Comparison of ENCODE assay signal across 8 cellular contexts in the genomic region with DNA sequence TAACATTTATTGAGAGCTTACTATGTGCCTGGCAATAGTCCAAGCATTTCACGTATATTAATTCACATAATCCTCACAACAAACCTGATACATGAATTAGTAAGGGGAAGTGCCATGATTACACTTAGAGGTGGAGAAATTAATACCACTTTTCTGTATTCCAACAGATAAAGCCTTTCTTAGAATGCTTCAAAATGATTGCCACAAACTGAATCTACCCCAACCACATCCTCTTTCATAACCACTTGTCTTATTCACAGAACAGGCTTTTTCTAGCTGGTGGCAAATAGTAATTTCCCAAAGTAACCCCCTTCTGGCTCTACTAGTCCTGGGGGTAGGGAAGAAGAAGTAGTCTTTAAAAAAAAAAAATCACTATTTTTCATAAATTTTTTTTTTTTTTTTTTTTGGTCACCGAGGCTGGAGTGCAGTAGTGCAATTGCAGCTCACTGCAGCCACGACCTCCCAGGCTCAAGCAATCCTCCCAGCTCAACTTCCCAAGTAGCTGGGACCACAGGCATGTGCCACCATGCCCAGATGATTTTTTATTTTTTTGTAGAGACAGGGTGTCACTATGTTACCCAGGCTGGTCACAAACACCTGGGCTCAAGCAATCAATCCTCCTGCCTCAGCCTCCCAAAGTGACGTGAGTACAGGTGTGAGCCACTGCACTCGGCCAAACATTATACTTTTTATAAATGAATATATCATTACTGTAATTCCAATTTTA. TPM values are rescaled to one million over a fixed set of nuclear protein-coding genes. Genes with fewer than 3 reads are reported as not detected.
DNase-seq lines count a peak whose midpoint lies in the region; ATAC-seq and TF ChIP-seq lines count a peak whose summit lies in the region.

No MANE protein-coding gene starts in this region.

- intact Hi-C loops in left ventricle myocardium inferior (cut with micrococcal nuclease), result no loop called here
- intact Hi-C loops in Right ventricle myocardium inferior (cut with DNase I), result loop anchor here (5.0 kb wide), 1 partner anchor 57 kb away; the partner anchor contains the start of gene ARID2
- intact Hi-C loops in ascending aorta (cut with DNase I), result loop anchor here (2.0 kb wide), 1 partner anchor 56 kb away; no protein-coding TSS in a partner anchor
- intact Hi-C loops in esophagus squamous epithelium (cut with DNase I), result no loop called here

- peaks cover 31% of the 10 kb centered on the region for H3K4me1 Mint-ChIP-seq in T-helper 2 cell treated with Interferon-gamma antibody and Interleukin-4, amounts not matched to agents 5 μg/mL and 100 μg/mL, for 36 hours (ENCODE audit: low read depth)

- no peaks in the 10 kb centered on the region for H3K27me3 ChIP-seq in left ventricle myocardium inferior (ENCODE audit: low read depth)
- H3K27me3 ChIP-seq in ascending aorta, result no peaks in the 10 kb centered on the region
- H3K27me3 ChIP-seq in esophagus squamous epithelium, result no peaks in the 10 kb centered on the region

- no peaks in the 10 kb centered on the region for H3K9me3 ChIP-seq in left ventricle myocardium inferior (replicated peaks)
- H3K9me3 ChIP-seq in ascending aorta, result no peaks in the 10 kb centered on the region
- no peaks in the 10 kb centered on the region for H3K9me3 ChIP-seq in esophagus squamous epithelium

- TF ChIP-seq CTCF in left ventricle myocardium inferior (IDR thresholded peaks at IDR 0.05; ENCODE audit: borderline replicate concordance), result no peak
- no peak for TF ChIP-seq CTCF in ascending aorta (IDR thresholded peaks at IDR 0.05)
- TF ChIP-seq CTCF in esophagus squamous epithelium (IDR thresholded peaks at IDR 0.05), result no peak

- DNase-seq in left ventricle myocardium inferior (no peak), Right ventricle myocardium inferior (ENCODE audit: missing footprints) (no peak), COLO668 (lab: John Stamatoyannopoulos, UW; ENCODE audit: unreplicated experiment) (no peak), NCI-H2029 (lab: John Stamatoyannopoulos, UW) (no peak), ascending aorta (ENCODE audit: low spot score in 2 of 2) (no peak), esophagus squamous epithelium (lab: John Stamatoyannopoulos, UW) (no peak)
- DNase-seq in T-helper 2 cell treated with Interferon-gamma antibody and Interleukin-4, amounts not matched to agents 5 μg/mL and 100 μg/mL, for 36 hours (ENCODE audit: low spot score), result peak; percentile 23

- H3K27me3 Mint-ChIP-seq in T-helper 2 cell treated with Interferon-gamma antibody and Interleukin-4, amounts not matched to agents 5 μg/mL and 100 μg/mL, for 36 hours (ENCODE audit: low read depth), result peaks cover 23% of the 10 kb centered on the region

- no peak for TF ChIP-seq POLR2A in esophagus squamous epithelium (IDR thresholded peaks at IDR 0.05)

- H3K36me3 ChIP-seq in left ventricle myocardium inferior (no peaks in the 10 kb centered on the region), ascending aorta (no peaks in the 10 kb centered on the region), esophagus squamous epithelium (no peaks in the 10 kb centered on the region)

- H3K4me3 ChIP-seq in left ventricle myocardium inferior (no peak overlapping the region), ascending aorta (no peak overlapping the region), esophagus squamous epithelium (no peak overlapping the region)

- WGBS in esophagus squamous epithelium, 2 donors, result 66 to 74% methylated on average over 5 of the region's 5 CpGs

- H3K27ac Mint-ChIP-seq in T-helper 2 cell treated with Interferon-gamma antibody and Interleukin-4, amounts not matched to agents 5 μg/mL and 100 μg/mL, for 36 hours, result peak overlapping the region; percentile 69

- no peak for ATAC-seq in Right ventricle myocardium inferior
- peak; percentile 45 for ATAC-seq in HG03095 (IDR thresholded peaks at IDR 0.05; ENCODE audit: unreplicated experiment)

- peak overlapping the region; percentile 43 for H3K4me3 Mint-ChIP-seq in T-helper 2 cell treated with Interferon-gamma antibody and Interleukin-4, amounts not matched to agents 5 μg/mL and 100 μg/mL, for 36 hours

- H3K9me3 Mint-ChIP-seq in T-helper 2 cell treated with Interferon-gamma antibody and Interleukin-4, amounts not matched to agents 5 μg/mL and 100 μg/mL, for 36 hours, result no peaks in the 10 kb centered on the region

- peaks cover 11% of the 10 kb centered on the region for H3K36me3 Mint-ChIP-seq in T-helper 2 cell treated with Interferon-gamma antibody and Interleukin-4, amounts not matched to agents 5 μg/mL and 100 μg/mL, for 36 hours (ENCODE audit: low read depth)

- peak overlapping the region; percentile 69 for H3K27ac ChIP-seq in left ventricle myocardium inferior (replicated peaks)
- peak overlapping the region in 1 of 2 donors; percentile 9 for H3K27ac ChIP-seq in ascending aorta
- no peak overlapping the region for H3K27ac ChIP-seq in esophagus squamous epithelium

- H3K4me1 ChIP-seq in left ventricle myocardium inferior, result peaks cover 47% of the 10 kb centered on the region
- H3K4me1 ChIP-seq in ascending aorta, result peaks cover 0 to 14% of the 10 kb centered on the region in 2 donors
- peaks cover 0 to 11% (median 0%) of the 10 kb centered on the region in 3 donors for H3K4me1 ChIP-seq in esophagus squamous epithelium

RNA-seq across cellular contexts. Expression of gene ARID2, which starts 59.0 kb away (rescaled TPM):
- total RNA-seq in left ventricle myocardium inferior, result 15.7 TPM
- 11.9 TPM for total RNA-seq in Right ventricle myocardium inferior
- 18.4 TPM for total RNA-seq in ascending aorta
- total RNA-seq in esophagus squamous epithelium, result 10 to 100 TPM; 15.3 to 38.1 (median 22.1) TPM

Comparison
In these comparisons a context has a peak if more than half of its experiments do, and no peak if none do; other contexts are left out.
1. intact Hi-C loops: an anchor here in Right ventricle myocardium inferior (5.0 kb wide) and ascending aorta (2.0 kb wide); none called in left ventricle myocardium inferior and esophagus squamous epithelium.